In the genomic region with DNA sequence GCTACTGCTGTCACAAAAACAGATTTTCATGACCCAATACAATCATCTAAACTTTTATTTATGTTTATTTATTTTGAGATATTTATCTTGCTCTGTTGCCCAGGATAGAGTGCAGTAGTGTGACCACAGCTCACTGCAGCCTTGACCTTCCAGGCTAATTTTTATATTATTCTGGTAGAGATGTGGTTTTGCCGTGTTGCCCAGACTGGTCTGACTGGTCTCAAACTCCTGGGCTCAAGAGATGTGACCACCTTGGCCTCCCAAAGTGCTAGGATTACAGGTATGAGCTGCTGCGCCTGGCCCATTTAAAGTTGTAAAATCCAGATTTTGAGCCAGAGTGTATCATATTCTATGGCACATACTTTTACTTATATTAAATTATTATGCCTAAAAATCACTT, we compare ENCODE assay signal across 23 cellular contexts.
"Had no signal": no experiment of that assay in that cellular context is flagged by ENCODE, and none has a peak within 500 bp of the region (broad histone marks: within the 10 kb centered on the region; RNA-seq: fewer than 3 reads in every experiment).

No MANE protein-coding gene starts in this region.

- ATAC-seq: esophagus mucosa; gastrocnemius medialis; left ventricle myocardium superior; natural killer cell; psoas muscle; right cardiac atrium; stimulated activated naive B cell treated with anti-CD40 and anti-IgM and Interleukin-4, amounts not matched to agents 10 μg/mL and 1 μg/mL and 100 μg/mL, for 72 hours had no signal

- FAIRE-seq: keratinocyte had no signal

- H3K4me1 ChIP-seq: gastrocnemius medialis, lower lobe of right lung, psoas muscle, upper lobe of left lung, uterus had no signal

- H3K36me3 ChIP-seq: gastrocnemius medialis, lower lobe of right lung, ovary, thoracic aorta, tibial nerve, upper lobe of left lung, uterus had no signal

- H3K27me3 ChIP-seq: gastrocnemius medialis, ovary, spleen, tibial nerve, upper lobe of left lung, uterus had no signal

- H3K27ac ChIP-seq: epithelial cell of prostate, gastrocnemius medialis, lower lobe of right lung, ovary, psoas muscle, skin epidermis, spleen, thoracic aorta, tibial nerve, upper lobe of left lung, uterus had no signal

- H3K4me3 ChIP-seq: gastrocnemius medialis, lower lobe of right lung, ovary, psoas muscle, skin epidermis, spleen, thoracic aorta, tibial nerve, upper lobe of left lung, uterus had no signal

- DNase-seq: effector CD8-positive, alpha-beta T cell; endodermal cell; foreskin fibroblast; gastrocnemius medialis; head of caudate nucleus; left ventricle myocardium superior; lower lobe of right lung; natural killer cell; occipital lobe; ovary; posterior cingulate gyrus; psoas muscle; right cardiac atrium; spleen; stimulated activated naive B cell treated with anti-CD40 and anti-IgM and Interleukin-4, amounts not matched to agents 10 μg/mL and 1 μg/mL and 100 μg/mL, for 72 hours; upper lobe of left lung; uterus had no signal

- H3K9me3 ChIP-seq: gastrocnemius medialis, lower lobe of right lung, ovary, psoas muscle had no signal
